ENCODE assay signal across 10 cellular contexts in genomic region chr18:32760391-32760790, GRCh38. TPM values are rescaled to one million over a fixed set of nuclear protein-coding genes. Genes with fewer than 3 reads are reported as not detected.
DNase-seq lines count a peak whose midpoint lies in the region; ATAC-seq and TF ChIP-seq lines count a peak whose summit lies in the region.
"Had no signal": no experiment of that assay in that cellular context is flagged by ENCODE, and none has a peak within 500 bp of the region (broad histone marks: within the 10 kb centered on the region; RNA-seq: fewer than 3 reads in every experiment).

No MANE protein-coding gene starts in this region.

- H3K36me3 ChIP-seq in HAP-1 (replicated peaks) (no peaks in the 10 kb centered on the region), MG63 (no peaks in the 10 kb centered on the region)

- H3K4me3 ChIP-seq in HAP-1 (no peak overlapping the region), foreskin fibroblast (ENCODE audit: low read depth in 1 of 2, low read length in 2 of 2) (no peak overlapping the region), MG63 (no peak overlapping the region)

- H3K9me3 ChIP-seq in HAP-1 (no peaks in the 10 kb centered on the region), MG63 (no peaks in the 10 kb centered on the region)

- in situ Hi-C loops in HAP-1 (cut with MboI; ENCODE audit: low sequenced_read_pairs): no loop called here

- no peak for TF ChIP-seq CTCF in foreskin fibroblast (IDR thresholded peaks at IDR 0.05; ENCODE audit: low read depth, low read length)

- ATAC-seq in GM18907 (IDR thresholded peaks at IDR 0.05; ENCODE audit: unreplicated experiment) (peak; percentile 99), HG03521 (IDR thresholded peaks at IDR 0.05; ENCODE audit: unreplicated experiment) (peak; percentile 97)

- H3K27me3 Mint-ChIP-seq in activated T-helper 2 cell treated with anti-CD3 and anti-CD28 coated beads, Interferon-gamma antibody, Interleukin-2, Interleukin-4, amounts not matched to agents 10 μg/mL and 5 μg/mL and 100 μg/mL, durations not matched to agents 14 hours and 24 hours and 36 hours (ENCODE audit: low read depth): peaks cover 2% of the 10 kb centered on the region

- H3K4me1 ChIP-seq in HAP-1: peaks cover 4% of the 10 kb centered on the region; the same call in 1 of the 2 replicates

- no peaks in the 10 kb centered on the region for H3K36me3 Mint-ChIP-seq in activated T-helper 2 cell treated with anti-CD3 and anti-CD28 coated beads, Interferon-gamma antibody, Interleukin-2, Interleukin-4, amounts not matched to agents 10 μg/mL and 5 μg/mL and 100 μg/mL, durations not matched to agents 14 hours and 24 hours and 36 hours (ENCODE audit: low read depth)

- H3K4me3 Mint-ChIP-seq in activated T-helper 2 cell treated with anti-CD3 and anti-CD28 coated beads, Interferon-gamma antibody, Interleukin-2, Interleukin-4, amounts not matched to agents 10 μg/mL and 5 μg/mL and 100 μg/mL, durations not matched to agents 14 hours and 24 hours and 36 hours (ENCODE audit: low read depth): no peak overlapping the region

- no peaks in the 10 kb centered on the region for H3K4me1 Mint-ChIP-seq in activated T-helper 2 cell treated with anti-CD3 and anti-CD28 coated beads, Interferon-gamma antibody, Interleukin-2, Interleukin-4, amounts not matched to agents 10 μg/mL and 5 μg/mL and 100 μg/mL, durations not matched to agents 14 hours and 24 hours and 36 hours (ENCODE audit: low read depth)

- no peaks in the 10 kb centered on the region for H3K9me3 Mint-ChIP-seq in activated T-helper 2 cell treated with anti-CD3 and anti-CD28 coated beads, Interferon-gamma antibody, Interleukin-2, Interleukin-4, amounts not matched to agents 10 μg/mL and 5 μg/mL and 100 μg/mL, durations not matched to agents 14 hours and 24 hours and 36 hours

- H3K27ac Mint-ChIP-seq in activated T-helper 2 cell treated with anti-CD3 and anti-CD28 coated beads, Interferon-gamma antibody, Interleukin-2, Interleukin-4, amounts not matched to agents 10 μg/mL and 5 μg/mL and 100 μg/mL, durations not matched to agents 14 hours and 24 hours and 36 hours: no peak overlapping the region

- H3K27me3 ChIP-seq in HAP-1 (ENCODE audit: low read depth) (no peaks in the 10 kb centered on the region; the same call in 1 of the 2 replicates), MG63 (no peaks in the 10 kb centered on the region)

- DNase-seq in HAP-1 (ENCODE audit: low spot score in 2 of 2): peak; percentile 77 to 82
- peak; percentile 57 for DNase-seq in left kidney (ENCODE audit: low read depth, low spot score)
- no peak for DNase-seq in activated T-helper 2 cell treated with anti-CD3 and anti-CD28 coated beads, Interferon-gamma antibody, Interleukin-2, Interleukin-4, amounts not matched to agents 10 μg/mL and 5 μg/mL and 100 μg/mL, durations not matched to agents 14 hours and 24 hours and 36 hours (ENCODE audit: low spot score)
- DNase-seq in NCI-H1048 (lab: John Stamatoyannopoulos, UW): no peak
- DNase-seq in foreskin fibroblast: no peak
- no peak for DNase-seq in MG63
- DNase-seq: NCI-H1417 treated with DMSO at 0.1 percent for 48 hours had no signal

- intact Hi-C loops in activated T-helper 2 cell treated with anti-CD3 and anti-CD28 coated beads, Interferon-gamma antibody, Interleukin-2, Interleukin-4, amounts not matched to agents 10 μg/mL and 5 μg/mL and 100 μg/mL, durations not matched to agents 14 hours and 24 hours and 36 hours (cut with micrococcal nuclease): no loop called here

RNA-seq across cellular contexts. Expression of gene KLHL14, which starts 12.4 kb away (rescaled TPM):
- not detected in 2 replicates for total RNA-seq in activated T-helper 2 cell treated with anti-CD3 and anti-CD28 coated beads, Interferon-gamma antibody, Interleukin-2, Interleukin-4, amounts not matched to agents 10 μg/mL and 5 μg/mL and 100 μg/mL, durations not matched to agents 14 hours and 24 hours and 36 hours
- not detected in 2 replicates for total RNA-seq in MG63 (2014; rRNA removed; shearing (Covaris generic); ENCODE audit: low replicate concordance)
- total RNA-seq: bronchial epithelial cell had no signal

Comparison
In these comparisons a context has a peak if more than half of its experiments do, and no peak if none do; other contexts are left out.
1. DNase-seq: peak in HAP-1 (2 of 2) and left kidney (single experiment); none in activated T-helper 2 cell treated with anti-CD3 and anti-CD28 coated beads, Interferon-gamma antibody, Interleukin-2, Interleukin-4, amounts not matched to agents 10 μg/mL and 5 μg/mL and 100 μg/mL, durations not matched to agents 14 hours and 24 hours and 36 hours (single experiment), NCI-H1048 (single experiment), foreskin fibroblast (0 of 2) and MG63 (single experiment).